ENCODE assay signal across 11 cellular contexts in the genomic region with DNA sequence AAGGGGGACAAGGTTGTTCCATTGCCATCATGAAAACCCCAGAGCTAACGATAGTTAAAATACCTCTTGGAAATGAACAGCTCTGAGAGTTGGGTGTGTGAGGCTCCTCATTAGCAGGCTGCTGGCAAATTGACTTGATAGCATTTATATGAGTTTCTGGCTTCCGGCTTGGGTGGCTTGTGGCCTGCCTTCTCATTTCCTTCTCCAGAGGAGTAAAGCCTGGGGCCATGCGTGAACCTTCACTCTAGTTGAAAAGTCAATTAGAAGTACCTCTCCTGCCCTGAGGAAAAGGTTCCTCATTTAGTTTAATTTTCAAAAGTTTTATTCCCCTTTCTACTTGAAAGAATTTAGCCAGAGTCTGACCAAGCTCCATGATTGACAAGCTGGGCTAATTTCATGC.
DNase-seq lines count a peak whose midpoint lies in the region; ATAC-seq, FAIRE-seq and TF ChIP-seq lines count a peak whose summit lies in the region.
"Had no signal": no experiment of that assay in that cellular context is flagged by ENCODE, and none has a peak within 500 bp of the region (broad histone marks: within the 10 kb centered on the region; RNA-seq: fewer than 3 reads in every experiment).

No MANE protein-coding gene starts in this region.

- POLR2A ChIA-PET in naive thymus-derived CD4-positive, alpha-beta T cell (lab: Charles Lee), result no interaction called here

- peaks cover 19 to 35% of the 10 kb centered on the region in 2 donors for H3K4me1 ChIP-seq in naive thymus-derived CD4-positive, alpha-beta T cell (ENCODE audit: control insufficient read depth in 2 of 2, insufficient read depth in 2 of 2, low read length in 2 of 2)
- peaks cover 16 to 21% of the 10 kb centered on the region in 2 donors for H3K4me1 ChIP-seq in left lung

- CTCF ChIA-PET in naive thymus-derived CD4-positive, alpha-beta T cell (lab: Charles Lee), result no interaction called here

- H3K27me3 Mint-ChIP-seq in naive thymus-derived CD4-positive, alpha-beta T cell, result no peaks in the 10 kb centered on the region

- H3K9me3 ChIP-seq in naive thymus-derived CD4-positive, alpha-beta T cell (ENCODE audit: control insufficient read depth in 2 of 3, low read length in 3 of 3), result no peaks in the 10 kb centered on the region
- H3K9me3 ChIP-seq in left lung, result no peaks in the 10 kb centered on the region

- peak in 2 of 3 donors; percentile 3 to 8 for DNase-seq in stimulated activated CD4-positive, alpha-beta T cell treated with anti-CD3 and anti-CD28 coated beads, Interleukin-12 subunit alpha, Interleukin-12 subunit beta, amount 100 ng/mL, for 48 hours (ENCODE audit: low read depth in 2 of 3, low spot score in 1 of 3)
- DNase-seq in stimulated activated CD4-positive, alpha-beta T cell treated with anti-CD3 and anti-CD28 coated beads, Interleukin-2, amount 100 ng/mL, for 48 hours, result no peak
- DNase-seq in activated T-cell treated with anti-CD3 and anti-CD28 coated beads for 4 hours (peak; percentile 17), NCI-H226 (no peak), left lung (no peak), D721Med (ENCODE audit: insufficient read length, low spot score) (no peak)
- peak in 7 of 9 donors; percentile 13 to 46 (median 31) for DNase-seq in naive thymus-derived CD4-positive, alpha-beta T cell
- DNase-seq: HCEC 1CT, posterior cingulate gyrus had no signal

- H3K4me3 ChIP-seq in naive thymus-derived CD4-positive, alpha-beta T cell (ENCODE audit: low read length), result no peak overlapping the region
- no peak overlapping the region for H3K4me3 ChIP-seq in left lung
- H3K4me3 ChIP-seq: cardiac muscle cell had no signal

- TF ChIP-seq CTCF in left lung (IDR thresholded peaks at IDR 0.05), result no peak
- no peak for TF ChIP-seq CTCF in D721Med (IDR thresholded peaks at IDR 0.05; ENCODE audit: insufficient read depth, missing control alignments)

- peak overlapping the region; percentile 42 for H3K27ac ChIP-seq in naive thymus-derived CD4-positive, alpha-beta T cell (ENCODE audit: low read depth, low read length)
- H3K27ac ChIP-seq in left lung, result no peak overlapping the region
- H3K27ac ChIP-seq: cardiac muscle cell had no signal

- ATAC-seq in naive thymus-derived CD4-positive, alpha-beta T cell, result peak; percentile 51
- no peak for ATAC-seq in left lung
- ATAC-seq in GM21367 (IDR thresholded peaks at IDR 0.05; ENCODE audit: unreplicated experiment), result no peak

- H3K9me3 Mint-ChIP-seq in naive thymus-derived CD4-positive, alpha-beta T cell, result no peaks in the 10 kb centered on the region

- no peak for FAIRE-seq in D721Med (lab: Jason Lieb, UNC)

- peaks cover 3 to 48% (median 32%) of the 10 kb centered on the region in 5 donors for H3K36me3 Mint-ChIP-seq in naive thymus-derived CD4-positive, alpha-beta T cell

- no peaks in the 10 kb centered on the region for H3K27me3 ChIP-seq in naive thymus-derived CD4-positive, alpha-beta T cell (ENCODE audit: control insufficient read depth in 2 of 2, insufficient read depth in 2 of 2, low read length in 2 of 2)
- H3K27me3 ChIP-seq in left lung, result no peaks in the 10 kb centered on the region
- H3K27me3 ChIP-seq: cardiac muscle cell had no signal

- H3K27ac Mint-ChIP-seq in naive thymus-derived CD4-positive, alpha-beta T cell, result peak overlapping the region in 8 of 9 donors; percentile 21 to 90 (median 76)

- peak overlapping the region; percentile 22 to 70 (median 58) for H3K4me3 Mint-ChIP-seq in naive thymus-derived CD4-positive, alpha-beta T cell

- intact Hi-C loops in naive thymus-derived CD4-positive, alpha-beta T cell (cut with micrococcal nuclease), result loop anchor here (2.0 kb wide), 2 partner anchors 16 to 30 kb away; no protein-coding TSS in a partner anchor
- intact Hi-C loops in left lung (cut with DNase I), result no loop called here

- H3K4me1 Mint-ChIP-seq in naive thymus-derived CD4-positive, alpha-beta T cell, result peaks cover 51 to 92% (median 85%) of the 10 kb centered on the region in 7 donors

- peaks cover 0 to 11% (median 0%) of the 10 kb centered on the region in 3 experiments for H3K36me3 ChIP-seq in naive thymus-derived CD4-positive, alpha-beta T cell (ENCODE audit: control insufficient read depth in 2 of 3, insufficient read depth in 3 of 3, low read length in 3 of 3)
- H3K36me3 ChIP-seq in left lung, result peaks cover 0 to 15% of the 10 kb centered on the region in 2 donors
- H3K36me3 ChIP-seq: cardiac muscle cell had no signal

Comparison
In these comparisons a context has a peak if more than half of its experiments do, and no peak if none do; other contexts are left out.
1. DNase-seq: peak in stimulated activated CD4-positive, alpha-beta T cell treated with anti-CD3 and anti-CD28 coated beads, Interleukin-12 subunit alpha, Interleukin-12 subunit beta, amount 100 ng/mL, for 48 hours (2 of 3), activated T-cell treated with anti-CD3 and anti-CD28 coated beads for 4 hours (single experiment) and naive thymus-derived CD4-positive, alpha-beta T cell (7 of 9); none in stimulated activated CD4-positive, alpha-beta T cell treated with anti-CD3 and anti-CD28 coated beads, Interleukin-2, amount 100 ng/mL, for 48 hours (0 of 2), NCI-H226 (single experiment), left lung (0 of 2) and D721Med (single experiment).
2. intact Hi-C loops: an anchor here in naive thymus-derived CD4-positive, alpha-beta T cell (2.0 kb wide); none called in left lung.